33 cellular contexts compared by ENCODE assay signal in genomic region chr15:49908571-49909295, GRCh38.
"Had no signal": no experiment of that assay in that cellular context is flagged by ENCODE, and none has a peak within 500 bp of the region (broad histone marks: within the 10 kb centered on the region; RNA-seq: fewer than 3 reads in every experiment).

No MANE protein-coding gene starts in this region.

- ATAC-seq: activated CD8-positive, alpha-beta memory T cell treated with anti-CD3 and anti-CD28 coated beads, Interleukin-2, amount 10 ng/mL, durations not matched to agents 7 days and 5 days; activated naive CD8-positive, alpha-beta T cell treated with anti-CD3 and anti-CD28 coated beads, Interleukin-2, amount 50 U/mL, for 24 hours; PC-3 had no signal

- H3K4me3 Mint-ChIP-seq: activated CD4-positive, alpha-beta memory T cell treated with anti-CD3 and anti-CD28 coated beads, Interleukin-2, amount 10 ng/mL, durations not matched to agents 7 days and 5 days; activated CD8-positive, alpha-beta memory T cell treated with anti-CD3 and anti-CD28 coated beads, Interleukin-2, amount 10 ng/mL, durations not matched to agents 7 days and 5 days; activated naive CD4-positive, alpha-beta T cell treated with anti-CD3 and anti-CD28 coated beads, Interleukin-2, amount 10 ng/mL, durations not matched to agents 7 days and 5 days; activated naive CD8-positive, alpha-beta T cell; activated naive CD8-positive, alpha-beta T cell treated with anti-CD3 and anti-CD28 coated beads, Interleukin-2, amount 50 U/mL, for 24 hours; brain had no signal

- H3K4me1 ChIP-seq: Peyer's patch had no signal

- H3K4me3 ChIP-seq: MG63, Peyer's patch had no signal

- H3K27me3 ChIP-seq: MG63, Peyer's patch had no signal

- H3K27ac Mint-ChIP-seq: activated CD4-positive, alpha-beta memory T cell treated with anti-CD3 and anti-CD28 coated beads, Interleukin-2, amount 10 ng/mL, durations not matched to agents 7 days and 5 days; activated CD8-positive, alpha-beta memory T cell treated with anti-CD3 and anti-CD28 coated beads, Interleukin-2, amount 10 ng/mL, durations not matched to agents 7 days and 5 days; activated naive CD4-positive, alpha-beta T cell treated with anti-CD3 and anti-CD28 coated beads, Interleukin-2, amount 10 ng/mL, durations not matched to agents 7 days and 5 days; activated naive CD8-positive, alpha-beta T cell; activated naive CD8-positive, alpha-beta T cell treated with anti-CD3 and anti-CD28 coated beads, Interleukin-2, amount 50 U/mL, for 24 hours; brain had no signal

- H3K36me3 ChIP-seq: MG63, Peyer's patch had no signal

- H3K27ac ChIP-seq: Peyer's patch, VCaP had no signal

- H3K4me1 Mint-ChIP-seq: activated CD4-positive, alpha-beta memory T cell treated with anti-CD3 and anti-CD28 coated beads, Interleukin-2, amount 10 ng/mL, durations not matched to agents 7 days and 5 days; activated naive CD4-positive, alpha-beta T cell treated with anti-CD3 and anti-CD28 coated beads, Interleukin-2, amount 10 ng/mL, durations not matched to agents 7 days and 5 days; activated naive CD8-positive, alpha-beta T cell treated with anti-CD3 and anti-CD28 coated beads, Interleukin-2, amount 50 U/mL, for 24 hours had no signal

- H3K27me3 Mint-ChIP-seq: activated CD4-positive, alpha-beta memory T cell treated with anti-CD3 and anti-CD28 coated beads, Interleukin-2, amount 10 ng/mL, durations not matched to agents 7 days and 5 days; activated CD8-positive, alpha-beta memory T cell treated with anti-CD3 and anti-CD28 coated beads, Interleukin-2, amount 10 ng/mL, durations not matched to agents 7 days and 5 days; activated naive CD4-positive, alpha-beta T cell treated with anti-CD3 and anti-CD28 coated beads, Interleukin-2, amount 10 ng/mL, durations not matched to agents 7 days and 5 days had no signal

- H3K9me3 ChIP-seq: Peyer's patch had no signal

- H3K36me3 Mint-ChIP-seq: activated naive CD4-positive, alpha-beta T cell treated with anti-CD3 and anti-CD28 coated beads, Interleukin-2, amount 10 ng/mL, durations not matched to agents 7 days and 5 days; activated naive CD8-positive, alpha-beta T cell; brain had no signal

- DNase-seq: activated CD4-positive, alpha-beta memory T cell treated with anti-CD3 and anti-CD28 coated beads, Interleukin-2, amount 10 ng/mL, durations not matched to agents 7 days and 5 days; activated CD4-positive, alpha-beta T cell treated with anti-CD3 and anti-CD28 coated beads for 1 hour; activated CD4-positive, alpha-beta T cell treated with anti-CD3 and anti-CD28 coated beads for 48 hours; activated CD4-positive, CD25-positive, alpha-beta regulatory T cell; activated CD8-positive, alpha-beta memory T cell treated with anti-CD3 and anti-CD28 coated beads for 24 hours; activated CD8-positive, alpha-beta memory T cell treated with anti-CD3 and anti-CD28 coated beads, Interleukin-2, amount 10 ng/mL, durations not matched to agents 7 days and 5 days; activated CD8-positive, alpha-beta memory T cell treated with anti-CD3 and anti-CD28 coated beads, Interleukin-2, amount 50 U/mL, for 48 hours; activated effector memory CD4-positive, alpha-beta T cell treated with Interleukin-2 at 50 U/mL for 16 hours; activated naive CD4-positive, alpha-beta T cell treated with anti-CD3 and anti-CD28 coated beads, Interleukin-2, amount 10 ng/mL, durations not matched to agents 7 days and 5 days; activated naive CD8-positive, alpha-beta T cell treated with anti-CD3 and anti-CD28 coated beads, Interleukin-2, amount 50 U/mL, for 24 hours; activated T-cell treated with anti-CD3 and anti-CD28 coated beads, Interleukin-2, amount 50 U/mL, for 48 hours; MG63; NCI-H1048; NCI-H146; NCI-H187; NCI-H2029 treated with DMSO at 0.1 percent for 48 hours; NCI-H2107; NCI-H2171; NCI-H510A; NCI-H526; NCI-H748 treated with DMSO at 0.1 percent for 48 hours; NK-92 treated with Interleukin-12 subunit alpha and Interleukin-12 subunit beta, amount 100 ng/mL, for 24 hours; PC-3; Peyer's patch; Right ventricle myocardium superior; RPMI8226; SW 1271; T-helper 1 cell; T-helper 2 cell; T-helper 9 cell had no signal
